Comparison of ENCODE assay signal across 22 cellular contexts in the genomic region with DNA sequence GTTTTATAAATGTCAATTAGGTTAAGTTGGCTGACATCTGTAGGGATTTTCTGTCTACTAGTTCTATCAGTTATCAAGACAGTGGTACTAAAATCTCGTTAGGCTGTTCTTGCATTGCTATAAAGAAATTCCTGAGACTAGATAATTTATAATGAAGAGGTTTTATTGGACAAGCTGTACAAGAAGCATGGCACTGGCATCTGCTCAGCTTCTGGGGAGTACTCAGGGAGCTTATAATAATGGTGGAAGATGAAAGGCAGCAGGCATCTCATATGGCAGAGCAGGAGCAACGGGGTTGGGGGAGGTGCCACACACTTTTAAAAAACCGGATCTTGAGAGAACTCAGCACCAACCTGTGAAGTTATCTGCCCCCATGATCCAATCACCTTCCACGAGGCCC.
"Had no signal": no experiment of that assay in that cellular context is flagged by ENCODE, and none has a peak within 500 bp of the region (broad histone marks: within the 10 kb centered on the region; RNA-seq: fewer than 3 reads in every experiment).

No MANE protein-coding gene starts in this region.

- H3K27ac ChIP-seq: KMS-11, SJSA1, VCaP had no signal

- H3K9ac ChIP-seq: KMS-11 had no signal

- H3K4me1 ChIP-seq: SJSA1 had no signal

- DNase-seq: activated CD4-positive, alpha-beta T cell treated with anti-CD3 and anti-CD28 coated beads for 36 hours; activated CD4-positive, alpha-beta T cell treated with anti-CD3 and anti-CD28 coated beads, Interleukin-2, amount 50 U/mL, for 1 hour; activated CD8-positive, alpha-beta memory T cell treated with anti-CD3 and anti-CD28 coated beads, Interleukin-2, amount 50 U/mL, for 4 hours; activated CD8-positive, alpha-beta T cell treated with anti-CD3 and anti-CD28 coated beads for 36 hours; activated gamma-delta T cell treated with Interleukin-2 at 50 U/mL for 16 hours; activated naive CD4-positive, alpha-beta T cell treated with anti-CD3 and anti-CD28 coated beads, Interleukin-2, amount 10 ng/mL, durations not matched to agents 7 days and 5 days; activated naive CD8-positive, alpha-beta T cell treated with anti-CD3 and anti-CD28 coated beads for 36 hours; activated T-cell treated with anti-CD3 and anti-CD28 coated beads, Interleukin-2, amount 50 U/mL, for 72 hours; NCI-H1105 treated with DMSO at 0.1 percent for 48 hours; NCI-H146; NCI-H187 treated with DMSO at 0.1 percent for 48 hours; NCI-H2081 treated with DMSO at 0.1 percent for 48 hours; NCI-H446 treated with DMSO at 0.1 percent for 48 hours; NCI-H526; NCI-H774; NK-92 treated with Interleukin-12 subunit alpha and Interleukin-12 subunit beta, amount 100 ng/mL, for 24 hours; SHP77; T-cell had no signal

- H3K4me3 Mint-ChIP-seq: activated CD4-positive, alpha-beta T cell treated with anti-CD3 and anti-CD28 coated beads for 36 hours; activated CD8-positive, alpha-beta T cell treated with anti-CD3 and anti-CD28 coated beads for 36 hours; activated naive CD4-positive, alpha-beta T cell treated with anti-CD3 and anti-CD28 coated beads, Interleukin-2, amount 10 ng/mL, durations not matched to agents 7 days and 5 days; activated naive CD8-positive, alpha-beta T cell treated with anti-CD3 and anti-CD28 coated beads for 36 hours; activated T-cell treated with anti-CD3 and anti-CD28 coated beads, Interleukin-2, amount 50 U/mL, for 72 hours; T-cell had no signal

- H3K4me2 ChIP-seq: KMS-11 had no signal

- H3K27me3 Mint-ChIP-seq: activated CD4-positive, alpha-beta T cell treated with anti-CD3 and anti-CD28 coated beads for 36 hours; activated CD8-positive, alpha-beta T cell treated with anti-CD3 and anti-CD28 coated beads for 36 hours; activated naive CD4-positive, alpha-beta T cell treated with anti-CD3 and anti-CD28 coated beads, Interleukin-2, amount 10 ng/mL, durations not matched to agents 7 days and 5 days; activated naive CD8-positive, alpha-beta T cell treated with anti-CD3 and anti-CD28 coated beads for 36 hours; T-cell had no signal

- H3K27me3 ChIP-seq: SJSA1 had no signal

- H3K27ac Mint-ChIP-seq: activated CD4-positive, alpha-beta T cell treated with anti-CD3 and anti-CD28 coated beads for 36 hours; activated CD8-positive, alpha-beta T cell treated with anti-CD3 and anti-CD28 coated beads for 36 hours; activated naive CD4-positive, alpha-beta T cell treated with anti-CD3 and anti-CD28 coated beads, Interleukin-2, amount 10 ng/mL, durations not matched to agents 7 days and 5 days; activated naive CD8-positive, alpha-beta T cell treated with anti-CD3 and anti-CD28 coated beads for 36 hours; activated T-helper 2 cell treated with anti-CD3 and anti-CD28 coated beads, Interferon-gamma antibody, Interleukin-2, Interleukin-4, amounts not matched to agents 10 μg/mL and 5 μg/mL and 100 μg/mL, durations not matched to agents 14 hours and 24 hours and 36 hours; T-cell had no signal

- ATAC-seq: activated CD4-positive, alpha-beta T cell treated with anti-CD3 and anti-CD28 coated beads for 36 hours; activated CD8-positive, alpha-beta T cell treated with anti-CD3 and anti-CD28 coated beads for 36 hours; activated T-cell treated with anti-CD3 and anti-CD28 coated beads, Interleukin-2, amount 50 U/mL, for 72 hours; T-cell had no signal

- H3K9me3 Mint-ChIP-seq: activated CD8-positive, alpha-beta T cell treated with anti-CD3 and anti-CD28 coated beads for 36 hours; activated naive CD4-positive, alpha-beta T cell treated with anti-CD3 and anti-CD28 coated beads, Interleukin-2, amount 10 ng/mL, durations not matched to agents 7 days and 5 days; activated naive CD8-positive, alpha-beta T cell treated with anti-CD3 and anti-CD28 coated beads for 36 hours; activated T-cell treated with anti-CD3 and anti-CD28 coated beads, Interleukin-2, amount 50 U/mL, for 72 hours; activated T-helper 2 cell treated with anti-CD3 and anti-CD28 coated beads, Interferon-gamma antibody, Interleukin-2, Interleukin-4, amounts not matched to agents 10 μg/mL and 5 μg/mL and 100 μg/mL, durations not matched to agents 14 hours and 24 hours and 36 hours; T-cell had no signal

- H3K4me3 ChIP-seq: SJSA1 had no signal

- H3K9me3 ChIP-seq: SJSA1 had no signal
